Comparison of ENCODE assay signal across 10 cellular contexts in the genomic region with DNA sequence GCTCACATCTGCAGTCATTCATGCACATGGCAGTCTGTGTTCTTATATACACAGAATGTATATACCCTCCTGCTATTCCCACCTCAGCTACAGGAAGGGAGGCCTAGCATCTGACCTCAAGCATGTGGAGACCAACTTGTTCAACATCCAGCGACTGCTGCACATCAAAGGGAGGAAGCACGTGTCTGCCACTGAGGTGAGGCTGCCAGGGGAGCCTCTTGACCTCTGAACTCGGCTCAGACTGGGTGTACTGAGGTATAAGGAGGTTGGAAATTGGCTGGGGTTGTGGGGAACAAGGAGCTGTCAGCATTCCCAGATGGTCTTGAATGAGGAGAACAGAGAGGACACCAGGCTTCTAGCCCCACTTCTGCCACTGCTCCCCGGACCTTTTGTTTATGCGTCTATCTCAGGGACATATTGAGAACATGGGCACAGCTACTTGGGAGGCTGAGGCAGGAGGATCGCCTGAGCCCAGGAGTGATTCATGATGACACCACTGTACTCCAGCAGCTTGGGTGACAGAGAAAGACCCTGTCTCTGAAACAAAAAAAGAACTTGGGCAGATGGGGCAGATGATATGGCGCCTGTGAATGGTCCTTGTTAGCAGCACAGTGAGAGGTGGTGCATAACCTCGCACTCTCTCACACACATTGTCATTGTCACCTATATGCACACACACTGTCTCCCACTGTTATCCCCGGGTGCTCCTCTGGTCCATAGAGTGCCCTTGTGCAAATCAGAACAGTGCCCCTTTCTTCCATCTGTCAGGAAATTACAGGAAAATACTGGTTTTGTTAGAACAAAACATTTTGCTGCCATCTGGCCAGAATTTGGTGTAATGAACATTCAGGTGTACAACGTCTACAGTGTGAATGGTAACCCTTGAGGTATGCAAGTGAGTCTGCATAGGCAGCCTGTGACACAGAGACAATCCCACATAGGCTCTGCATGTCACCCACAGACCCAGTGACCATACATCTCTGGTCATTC. TPM values are rescaled to one million over a fixed set of nuclear protein-coding genes. Genes with fewer than 3 reads are reported as not detected.
A peak's percentile ranks its signal among the peaks of the same experiment; 100 is the strongest.
DNase-seq lines count a peak whose midpoint lies in the region; ATAC-seq and TF ChIP-seq lines count a peak whose summit lies in the region.
"Had no signal": no experiment of that assay in that cellular context is flagged by ENCODE, and none has a peak within 500 bp of the region (broad histone marks: within the 10 kb centered on the region; RNA-seq: fewer than 3 reads in every experiment).

No MANE protein-coding gene starts in this region.

- H3F3A ChIP-seq in neural progenitor cell (ENCODE audit: low read depth), result peaks cover 5% of the 10 kb centered on the region

- peak overlapping the region; percentile 94 for H3K27ac Mint-ChIP-seq in activated naive CD4-positive, alpha-beta T cell treated with anti-CD3 and anti-CD28 coated beads, Interleukin-2, amount 10 ng/mL, durations not matched to agents 7 days and 5 days
- peak overlapping the region; percentile 96 for H3K27ac Mint-ChIP-seq in T-helper 17 cell
- peak overlapping the region; percentile 38 for H3K27ac Mint-ChIP-seq in dendritic cell treated with granulocyte-macrophage colony-stimulating factor and Interleukin-4, amounts not matched to agents 40 ng/mL and 50 ng/mL, for 4 days
- H3K27ac Mint-ChIP-seq in stimulated activated naive CD8-positive, alpha-beta T cell treated with anti-CD3 and anti-CD28 coated beads, Interleukin-15, amount 100 ng/mL, for 72 hours, result peak overlapping the region in 1 of 2 donors; percentile 69
- H3K27ac Mint-ChIP-seq in neural progenitor cell, result no peak overlapping the region

- H3K4me3 ChIP-seq in neural progenitor cell, result no peak overlapping the region
- H3K4me3 ChIP-seq: upper lobe of left lung had no signal

- DNase-seq in activated naive CD4-positive, alpha-beta T cell treated with anti-CD3 and anti-CD28 coated beads, Interleukin-2, amount 10 ng/mL, durations not matched to agents 7 days and 5 days, result peak; percentile 62
- no peak for DNase-seq in activated naive CD4-positive, alpha-beta T cell (lab: John Stamatoyannopoulos, UW)
- DNase-seq in T-helper 17 cell (no peak), retina (no peak), neural progenitor cell (ENCODE audit: low spot score) (no peak)
- no peak for DNase-seq in stimulated activated naive CD8-positive, alpha-beta T cell treated with anti-CD3 and anti-CD28 coated beads, Interleukin-15, amount 100 ng/mL, for 72 hours
- DNase-seq: NCI-H187 treated with DMSO at 0.1 percent for 48 hours had no signal

- no peaks in the 10 kb centered on the region for H3K79me2 ChIP-seq in neural progenitor cell (ENCODE audit: low read depth)

- H2AFZ ChIP-seq in neural progenitor cell (replicated peaks), result no peak overlapping the region

- no peaks in the 10 kb centered on the region for H3K9me3 Mint-ChIP-seq in activated naive CD4-positive, alpha-beta T cell treated with anti-CD3 and anti-CD28 coated beads, Interleukin-2, amount 10 ng/mL, durations not matched to agents 7 days and 5 days
- no peaks in the 10 kb centered on the region for H3K9me3 Mint-ChIP-seq in dendritic cell treated with granulocyte-macrophage colony-stimulating factor and Interleukin-4, amounts not matched to agents 40 ng/mL and 50 ng/mL, for 4 days
- no peaks in the 10 kb centered on the region for H3K9me3 Mint-ChIP-seq in stimulated activated naive CD8-positive, alpha-beta T cell treated with anti-CD3 and anti-CD28 coated beads, Interleukin-15, amount 100 ng/mL, for 72 hours
- no peaks in the 10 kb centered on the region for H3K9me3 Mint-ChIP-seq in neural progenitor cell

- CTCF ChIA-PET in activated naive CD4-positive, alpha-beta T cell treated with anti-CD3 and anti-CD28 coated beads, Interleukin-2, amount 10 ng/mL, durations not matched to agents 7 days and 5 days (lab: Charles Lee), result interaction anchor here (1.0 to 1.8 kb wide), 13 partner anchors 8 to 137 kb away, joined by 3 to 10 read pairs (median 4); no protein-coding TSS in a partner anchor

- intact Hi-C loops in dendritic cell treated with granulocyte-macrophage colony-stimulating factor and Interleukin-4, amounts not matched to agents 40 ng/mL and 50 ng/mL, for 4 days (cut with micrococcal nuclease), result loop anchor here (2.0 kb wide), 1 partner anchor 15 kb away; no protein-coding TSS in a partner anchor

- no peak for TF ChIP-seq CTCF in neural progenitor cell (IDR thresholded peaks at IDR 0.05)

- ATAC-seq in T-helper 17 cell (no peak), HG02798 (IDR thresholded peaks at IDR 0.05; ENCODE audit: poor library complexity, unreplicated experiment) (no peak)
- ATAC-seq in stimulated activated naive CD8-positive, alpha-beta T cell treated with anti-CD3 and anti-CD28 coated beads, Interleukin-15, amount 100 ng/mL, for 72 hours, result no peak

- peaks cover 63% of the 10 kb centered on the region for H3K4me1 Mint-ChIP-seq in activated naive CD4-positive, alpha-beta T cell treated with anti-CD3 and anti-CD28 coated beads, Interleukin-2, amount 10 ng/mL, durations not matched to agents 7 days and 5 days
- H3K4me1 Mint-ChIP-seq in T-helper 17 cell, result peaks cover 53% of the 10 kb centered on the region
- peaks cover 76% of the 10 kb centered on the region for H3K4me1 Mint-ChIP-seq in dendritic cell treated with granulocyte-macrophage colony-stimulating factor and Interleukin-4, amounts not matched to agents 40 ng/mL and 50 ng/mL, for 4 days (ENCODE audit: low read depth)
- peaks cover 65% of the 10 kb centered on the region for H3K4me1 Mint-ChIP-seq in stimulated activated naive CD8-positive, alpha-beta T cell treated with anti-CD3 and anti-CD28 coated beads, Interleukin-15, amount 100 ng/mL, for 72 hours
- peaks cover 26% of the 10 kb centered on the region for H3K4me1 Mint-ChIP-seq in neural progenitor cell

- no peak overlapping the region for H3K9ac ChIP-seq in neural progenitor cell

- H3K27me3 ChIP-seq in neural progenitor cell, result peaks cover 12% of the 10 kb centered on the region
- H3K27me3 ChIP-seq: upper lobe of left lung had no signal

- H3K4me2 ChIP-seq in neural progenitor cell, result no peak overlapping the region

- H3K27me3 Mint-ChIP-seq in activated naive CD4-positive, alpha-beta T cell treated with anti-CD3 and anti-CD28 coated beads, Interleukin-2, amount 10 ng/mL, durations not matched to agents 7 days and 5 days, result peaks cover 11% of the 10 kb centered on the region
- H3K27me3 Mint-ChIP-seq in T-helper 17 cell (no peaks in the 10 kb centered on the region), neural progenitor cell (ENCODE audit: insufficient read depth, low read depth) (peaks cover 20% of the 10 kb centered on the region)
- H3K27me3 Mint-ChIP-seq in dendritic cell treated with granulocyte-macrophage colony-stimulating factor and Interleukin-4, amounts not matched to agents 40 ng/mL and 50 ng/mL, for 4 days, result no peaks in the 10 kb centered on the region
- H3K27me3 Mint-ChIP-seq in stimulated activated naive CD8-positive, alpha-beta T cell treated with anti-CD3 and anti-CD28 coated beads, Interleukin-15, amount 100 ng/mL, for 72 hours, result no peaks in the 10 kb centered on the region

- H3K4me1 ChIP-seq in neural progenitor cell, result no peaks in the 10 kb centered on the region

- H3K9me3 ChIP-seq in T-helper 17 cell (ENCODE audit: control insufficient read depth, low read length, poor library complexity, severe bottlenecking) (no peaks in the 10 kb centered on the region), neural progenitor cell (ENCODE audit: low read depth) (no peaks in the 10 kb centered on the region)
- H3K9me3 ChIP-seq: upper lobe of left lung had no signal

- no peaks in the 10 kb centered on the region for H3K36me3 ChIP-seq in neural progenitor cell

- no peak overlapping the region for H3K27ac ChIP-seq in neural progenitor cell

- peak overlapping the region; percentile 92 for H3K4me3 Mint-ChIP-seq in activated naive CD4-positive, alpha-beta T cell treated with anti-CD3 and anti-CD28 coated beads, Interleukin-2, amount 10 ng/mL, durations not matched to agents 7 days and 5 days
- H3K4me3 Mint-ChIP-seq in T-helper 17 cell (peak overlapping the region; percentile 93), neural progenitor cell (no peak overlapping the region)
- H3K4me3 Mint-ChIP-seq in dendritic cell treated with granulocyte-macrophage colony-stimulating factor and Interleukin-4, amounts not matched to agents 40 ng/mL and 50 ng/mL, for 4 days, result no peak overlapping the region
- peak overlapping the region; percentile 33 to 49 for H3K4me3 Mint-ChIP-seq in stimulated activated naive CD8-positive, alpha-beta T cell treated with anti-CD3 and anti-CD28 coated beads, Interleukin-15, amount 100 ng/mL, for 72 hours

- H3K36me3 Mint-ChIP-seq in activated naive CD4-positive, alpha-beta T cell treated with anti-CD3 and anti-CD28 coated beads, Interleukin-2, amount 10 ng/mL, durations not matched to agents 7 days and 5 days, result peaks cover 32% of the 10 kb centered on the region
- H3K36me3 Mint-ChIP-seq in T-helper 17 cell (ENCODE audit: low read depth) (peaks cover 2% of the 10 kb centered on the region), neural progenitor cell (no peaks in the 10 kb centered on the region)
- H3K36me3 Mint-ChIP-seq in dendritic cell treated with granulocyte-macrophage colony-stimulating factor and Interleukin-4, amounts not matched to agents 40 ng/mL and 50 ng/mL, for 4 days (ENCODE audit: low read depth), result peaks cover 17% of the 10 kb centered on the region

- H4K20me1 ChIP-seq in neural progenitor cell (ENCODE audit: low read depth), result no peaks in the 10 kb centered on the region

RNA-seq across cellular contexts. Expression of gene VILL, which starts 5.4 kb away (rescaled TPM):
- total RNA-seq in T-helper 17 cell (10 to 100 TPM; 21.6 to 30.1 TPM), neural progenitor cell (ENCODE audit: low replicate concordance) (4.9 and 5.6 TPM in 2 replicates)

RNA-seq across cellular contexts. Expression of gene PLCD1, which starts 33.5 kb away (rescaled TPM):
- 10 to 100 TPM; 61.8 to 67.1 TPM for total RNA-seq in T-helper 17 cell
- total RNA-seq in neural progenitor cell (ENCODE audit: low replicate concordance), result 38.6 and 42.4 TPM in 2 replicates

RNA-seq across cellular contexts. Expression of gene DLEC1, which starts 43.1 kb away (rescaled TPM):
- total RNA-seq in T-helper 17 cell (10 to 100 TPM in 1 of 2 donors, 1 to 10 TPM in 1; 8.6 to 16.3 TPM), neural progenitor cell (ENCODE audit: low replicate concordance) (0.60 and 1.4 TPM in 2 replicates)

Comparison
In these comparisons a context has a peak if more than half of its experiments do, and no peak if none do; other contexts are left out.
1. H3K4me3 Mint-ChIP-seq: peak in activated naive CD4-positive, alpha-beta T cell treated with anti-CD3 and anti-CD28 coated beads, Interleukin-2, amount 10 ng/mL, durations not matched to agents 7 days and 5 days (single experiment), T-helper 17 cell (single experiment) and stimulated activated naive CD8-positive, alpha-beta T cell treated with anti-CD3 and anti-CD28 coated beads, Interleukin-15, amount 100 ng/mL, for 72 hours (2 of 2); none in dendritic cell treated with granulocyte-macrophage colony-stimulating factor and Interleukin-4, amounts not matched to agents 40 ng/mL and 50 ng/mL, for 4 days (single experiment) and neural progenitor cell (single experiment).